Comparison of ENCODE assay signal across 5 cellular contexts in the genomic region with DNA sequence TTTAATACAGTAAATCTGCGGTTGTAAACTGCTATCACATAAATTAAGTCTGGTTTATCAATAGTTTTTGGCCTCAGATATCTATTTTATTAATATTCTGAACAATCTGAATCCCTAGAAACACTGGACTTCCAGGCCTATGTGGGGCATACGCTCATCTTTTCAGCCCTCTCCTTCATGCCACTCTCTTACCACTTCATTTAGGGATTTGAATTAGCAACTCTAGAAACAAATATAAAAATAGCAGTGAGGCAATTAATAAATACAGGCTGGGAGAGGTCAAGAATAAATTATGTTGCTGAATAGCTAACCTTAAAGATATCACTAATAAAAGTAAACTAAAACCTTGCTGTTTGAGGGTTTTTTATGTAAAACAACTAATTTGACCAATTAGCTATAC.
"Had no signal": no experiment of that assay in that cellular context is flagged by ENCODE, and none has a peak within 500 bp of the region (broad histone marks: within the 10 kb centered on the region; RNA-seq: fewer than 3 reads in every experiment).

No MANE protein-coding gene starts in this region.

- H3K4me2 ChIP-seq: GM23338 had no signal

- H2AFZ ChIP-seq: GM23338 had no signal

- H3K27ac Mint-ChIP-seq: GM23338, H9 had no signal

- H3K4me3 ChIP-seq: GM23338, K562 had no signal

- ATAC-seq: GM23338, K562 had no signal

- H3K9me3 Mint-ChIP-seq: GM23338, H9 had no signal

- DNase-seq: H9, HCEC 1CT, IMR-90 had no signal

- H3K4me3 Mint-ChIP-seq: GM23338, H9 had no signal
